Comparison of ENCODE assay signal across 13 cellular contexts in the genomic region with DNA sequence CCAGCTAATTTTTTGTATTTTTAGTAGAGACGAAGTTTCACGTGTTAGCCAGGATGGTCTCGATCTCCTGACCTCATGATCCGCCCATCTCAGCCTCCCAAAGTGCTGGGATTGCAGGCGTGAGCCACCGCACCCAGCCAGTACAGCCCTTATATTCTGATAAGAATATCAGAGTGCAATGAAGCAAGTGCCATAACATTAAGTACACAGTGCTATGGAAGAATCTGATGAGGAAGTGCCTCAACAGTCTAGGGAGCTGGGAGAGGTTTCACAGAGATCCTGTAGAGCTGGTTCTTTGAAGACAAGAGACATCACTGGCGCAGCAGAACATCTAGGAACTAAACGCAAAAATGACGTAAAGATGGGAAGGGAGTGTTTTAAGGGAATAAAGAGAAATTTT. TPM values are rescaled to one million over a fixed set of nuclear protein-coding genes. Genes with fewer than 3 reads are reported as not detected.
DNase-seq lines count a peak whose midpoint lies in the region; ATAC-seq, FAIRE-seq and TF ChIP-seq lines count a peak whose summit lies in the region.
"Had no signal": no experiment of that assay in that cellular context is flagged by ENCODE, and none has a peak within 500 bp of the region (broad histone marks: within the 10 kb centered on the region; RNA-seq: fewer than 3 reads in every experiment).

No MANE protein-coding gene starts in this region.

- H4K20me1 ChIP-seq in PC-9 (ENCODE audit: insufficient read depth) = 0 out of 2 replicates have a peak, but pooled peaks cover 9% of the 10 kb centered on the region
- no peaks in the 10 kb centered on the region for H4K20me1 ChIP-seq in endothelial cell of umbilical vein (replicated peaks; ENCODE audit: control insufficient read depth, extremely low read depth, insufficient read depth, low read length)

- H3K4me3 ChIP-seq in PC-9 (no peak overlapping the region), endothelial cell of umbilical vein (replicated peaks in 1 of 3; ENCODE audit: insufficient read depth in 1 of 3, low read depth in 1 of 3, low read length in 3 of 3) (no peak overlapping the region), small intestine (ENCODE audit: low read depth in 1 of 2, low read length in 2 of 2) (no peak overlapping the region)

- no peak for FAIRE-seq in endothelial cell of umbilical vein (lab: Jason Lieb, UNC)
- FAIRE-seq in small intestine (lab: Jason Lieb, UNC) = no peak
- FAIRE-seq: A549, pancreas had no signal

- BruUV-seq in PC-9 (replicated peaks; lab: Mats Ljungman, UMichigan) (no TSS peak), endothelial cell of umbilical vein (replicated peaks; lab: Mats Ljungman, UMichigan) (no TSS peak)

- peaks cover 44% of the 10 kb centered on the region for H3K36me3 Mint-ChIP-seq in T-helper 2 cell treated with Interferon-gamma antibody and Interleukin-4, amounts not matched to agents 5 μg/mL and 100 μg/mL, for 36 hours (ENCODE audit: low read depth)

- 29 to 75% (median 55%) methylated on average over 9 of the region's 9 CpGs for WGBS in small intestine, 3 donors

- CTCF ChIA-PET in PC-9 (lab: Charles Lee) (interaction anchor here (0.5 to 0.6 kb wide), 2 partner anchors 64 to 323 kb away, joined by 3 read pairs; no protein-coding TSS in a partner anchor), endothelial cell of umbilical vein (lab: Charles Lee) (interaction anchor here (0.7 to 1.5 kb wide), 2 partner anchors 10 to 11 kb away, joined by 4 read pairs; no protein-coding TSS in a partner anchor)

- no peaks in the 10 kb centered on the region for H3K27me3 Mint-ChIP-seq in T-helper 2 cell treated with Interferon-gamma antibody and Interleukin-4, amounts not matched to agents 5 μg/mL and 100 μg/mL, for 36 hours (ENCODE audit: low read depth)

- H3K4me3 Mint-ChIP-seq in T-helper 2 cell treated with Interferon-gamma antibody and Interleukin-4, amounts not matched to agents 5 μg/mL and 100 μg/mL, for 36 hours = peak overlapping the region; percentile 95

- H3K27ac ChIP-seq in PC-9 (no peak overlapping the region), endothelial cell of umbilical vein (ENCODE audit: insufficient read depth, low read depth, low read length) (no peak overlapping the region), small intestine (ENCODE audit: low read depth in 1 of 2, low read length in 1 of 2) (peak overlapping the region; percentile 8 to 65)
- H3K27ac ChIP-seq: A549, pancreas had no signal

- ATAC-seq in GM19328 (IDR thresholded peaks at IDR 0.05; ENCODE audit: unreplicated experiment) = no peak
- ATAC-seq: A549, pancreas had no signal

- no peaks in the 10 kb centered on the region for H3K9me1 ChIP-seq in endothelial cell of umbilical vein (replicated peaks; ENCODE audit: control insufficient read depth, extremely low read depth, insufficient read depth, low read length)

- peaks cover 30% of the 10 kb centered on the region for H3K36me3 ChIP-seq in PC-9 (ENCODE audit: low read depth)
- H3K36me3 ChIP-seq in endothelial cell of umbilical vein (ENCODE audit: control insufficient read depth in 2 of 2, extremely low read depth in 1 of 2, insufficient read depth in 2 of 2, low read length in 2 of 2) = peaks cover 18% of the 10 kb centered on the region in 2 experiments
- H3K36me3 ChIP-seq in small intestine (ENCODE audit: control insufficient read depth in 2 of 2, insufficient read depth in 2 of 2, low read length in 2 of 2) = peaks cover 4 to 20% of the 10 kb centered on the region in 2 donors

- H3K79me2 ChIP-seq in PC-9 (ENCODE audit: low read depth) = peaks cover 40% of the 10 kb centered on the region
- peaks cover 41% of the 10 kb centered on the region for H3K79me2 ChIP-seq in endothelial cell of umbilical vein (ENCODE audit: control insufficient read depth, insufficient read depth, low read length)

- peaks cover 17% of the 10 kb centered on the region for H3K4me1 ChIP-seq in PC-9 (replicated peaks; ENCODE audit: insufficient read depth)
- H3K4me1 ChIP-seq in endothelial cell of umbilical vein (ENCODE audit: control insufficient read depth, extremely low read depth, insufficient read depth, low read length) = peaks cover 14% of the 10 kb centered on the region
- H3K4me1 ChIP-seq in small intestine (ENCODE audit: control insufficient read depth in 2 of 2, insufficient read depth in 1 of 2, low read depth in 1 of 2, low read length in 1 of 2) = peaks cover 4 to 21% of the 10 kb centered on the region in 2 donors

- intact Hi-C loops in PC-9 (cut with micrococcal nuclease; ENCODE audit: unreplicated experiment) (no loop called here), endothelial cell of umbilical vein (cut with micrococcal nuclease) (no loop called here)

- dilution Hi-C loops in endothelial cell of umbilical vein (cut with MboI; ENCODE audit: extremely low pct_ligation_motif_present, low sequenced_read_pairs) = no loop called here

- no peaks in the 10 kb centered on the region for H3K27me3 ChIP-seq in PC-9 (ENCODE audit: insufficient read depth, low read depth)
- H3K27me3 ChIP-seq in endothelial cell of umbilical vein (ENCODE audit: control insufficient read depth in 2 of 2, insufficient read depth in 2 of 2, low read length in 2 of 2) = no peaks in the 10 kb centered on the region
- H3K27me3 ChIP-seq in small intestine (ENCODE audit: control insufficient read depth in 2 of 2, insufficient read depth in 2 of 2, low read length in 2 of 2) = no peaks in the 10 kb centered on the region
- H3K27me3 ChIP-seq: pancreas had no signal

- no peak for DNase-seq in T-helper 2 cell treated with Interferon-gamma antibody and Interleukin-4, amounts not matched to agents 5 μg/mL and 100 μg/mL, for 36 hours (ENCODE audit: low spot score)
- no peak for DNase-seq in T-helper 2 cell
- DNase-seq in PC-9 = no peak
- DNase-seq in endothelial cell of umbilical vein (ENCODE audit: low read depth, low spot score) = no peak
- peak; percentile 91 for DNase-seq in small intestine
- DNase-seq in erythroblast (lab: John Stamatoyannopoulos, UW) = no peak
- no peak for DNase-seq in T-helper 9 cell
- DNase-seq: pancreas, Right ventricle myocardium superior had no signal

- POLR2A ChIA-PET in PC-9 (lab: Charles Lee; ENCODE audit: unreplicated experiment) = no interaction called here
- POLR2A ChIA-PET in endothelial cell of umbilical vein (lab: Charles Lee) = no interaction called here

- no peaks in the 10 kb centered on the region for H3K9me3 Mint-ChIP-seq in T-helper 2 cell treated with Interferon-gamma antibody and Interleukin-4, amounts not matched to agents 5 μg/mL and 100 μg/mL, for 36 hours

- peak overlapping the region; percentile 52 for H3K27ac Mint-ChIP-seq in T-helper 2 cell treated with Interferon-gamma antibody and Interleukin-4, amounts not matched to agents 5 μg/mL and 100 μg/mL, for 36 hours

- H2AFZ ChIP-seq in PC-9 (no peak overlapping the region), endothelial cell of umbilical vein (ENCODE audit: low read depth, low read length) (no peak overlapping the region)

- H3F3A ChIP-seq in PC-9 (ENCODE audit: insufficient read depth, low read depth) = no peaks in the 10 kb centered on the region; the same call in 1 of the 2 replicates

- no peaks in the 10 kb centered on the region for H3K9me2 ChIP-seq in PC-9 (ENCODE audit: insufficient read depth)

- TF ChIP-seq CTCF in PC-9 (conservative IDR thresholded peaks at IDR 0.05) = no peak
- no peak for TF ChIP-seq CTCF in endothelial cell of umbilical vein (IDR thresholded peaks at IDR 0.05; ENCODE audit: extremely low read depth in 1 of 2, insufficient read depth in 1 of 2, low read depth in 1 of 2, low read length in 2 of 2)

- H3K9me3 ChIP-seq in PC-9 (ENCODE audit: insufficient read depth, low read depth) (no peaks in the 10 kb centered on the region), endothelial cell of umbilical vein (replicated peaks; ENCODE audit: control insufficient read depth, insufficient read depth, low read length) (no peaks in the 10 kb centered on the region), small intestine (ENCODE audit: control insufficient read depth, low read depth) (no peaks in the 10 kb centered on the region)
- H3K9me3 ChIP-seq: A549, pancreas had no signal

- H3K9ac ChIP-seq in endothelial cell of umbilical vein (replicated peaks; ENCODE audit: extremely low read depth, insufficient read depth, low read length) = no peak overlapping the region

- TF ChIP-seq POLR2A in endothelial cell of umbilical vein (IDR thresholded peaks at IDR 0.05; ENCODE audit: low read depth, low read length) (no peak), erythroblast (IDR thresholded peaks at IDR 0.05; ENCODE audit: low read length) (no peak)

- peaks cover 49% of the 10 kb centered on the region for H3K4me1 Mint-ChIP-seq in T-helper 2 cell treated with Interferon-gamma antibody and Interleukin-4, amounts not matched to agents 5 μg/mL and 100 μg/mL, for 36 hours (ENCODE audit: low read depth)

- H3K4me2 ChIP-seq in PC-9 = peak overlapping the region; percentile 80
- H3K4me2 ChIP-seq in endothelial cell of umbilical vein (ENCODE audit: insufficient read depth, low read length) = peak overlapping the region; percentile 33

RNA-seq across cellular contexts. Expression of a gene that starts 2.1 kb away (rescaled TPM):
- total RNA-seq in PC-9 (2021) (75.9 and 76.5 TPM in 2 replicates), endothelial cell of umbilical vein (97.4 and 98.7 TPM in 2 replicates)
- polyA plus RNA-seq in endothelial cell of umbilical vein (85.2 and 100 TPM in 2 replicates), small intestine (100 to 1,000 TPM; 104 to 206 (median 141) TPM)
- polyA plus RNA-seq in endothelial cell of umbilical vein (2011; cell fraction: cytosol; rRNA removed) = 121 and 141 TPM in 2 replicates
- 102 and 139 TPM in 2 replicates for polyA plus RNA-seq in endothelial cell of umbilical vein (2011; cell fraction: nucleus; rRNA removed)
- 80.4 and 111 TPM in 2 replicates for polyA plus RNA-seq in endothelial cell of umbilical vein (2012)
- polyA minus RNA-seq in endothelial cell of umbilical vein = 129 and 130 TPM in 2 replicates
- polyA minus RNA-seq in endothelial cell of umbilical vein (2011; cell fraction: cytosol; rRNA and poly(A)+ RNA removed) = 28.2 TPM
- polyA minus RNA-seq in endothelial cell of umbilical vein (2011; cell fraction: nucleus; rRNA and poly(A)+ RNA removed) = 36.4 and 52.2 TPM in 2 replicates

RNA-seq across cellular contexts. Expression of a gene that starts 52.3 kb away (rescaled TPM):
- total RNA-seq in PC-9 (2021) (not detected in 2 replicates), endothelial cell of umbilical vein (not detected in 2 replicates)
- polyA plus RNA-seq in endothelial cell of umbilical vein (not detected in 2 replicates), small intestine (not detected)
- not detected in 2 replicates for polyA plus RNA-seq in endothelial cell of umbilical vein (2011; cell fraction: cytosol; rRNA removed)
- polyA plus RNA-seq in endothelial cell of umbilical vein (2011; cell fraction: nucleus; rRNA removed) = not detected in 2 replicates
- not detected in 2 replicates for polyA plus RNA-seq in endothelial cell of umbilical vein (2012)
- polyA minus RNA-seq in endothelial cell of umbilical vein = not detected in 2 replicates
- polyA minus RNA-seq in endothelial cell of umbilical vein (2011; cell fraction: cytosol; rRNA and poly(A)+ RNA removed) = not detected
- polyA minus RNA-seq in endothelial cell of umbilical vein (2011; cell fraction: nucleus; rRNA and poly(A)+ RNA removed) = not detected in 2 replicates
- total RNA-seq: fibroblast of lung, pancreas, Right ventricle myocardium superior, urinary bladder had no signal
- polyA plus RNA-seq: A549, fibroblast of lung, urinary bladder had no signal

RNA-seq across cellular contexts. Expression of a gene that starts 54.3 kb away (rescaled TPM):
- not detected in 2 replicates for total RNA-seq in PC-9 (2021)
- not detected in 2 replicates for total RNA-seq in endothelial cell of umbilical vein
- polyA plus RNA-seq in endothelial cell of umbilical vein = not detected in 2 replicates
- polyA plus RNA-seq in endothelial cell of umbilical vein (2011; cell fraction: cytosol; rRNA removed) = not detected in 2 replicates
- 0.08 TPM in 1 of 2 replicates, not detected in the other for polyA plus RNA-seq in endothelial cell of umbilical vein (2011; cell fraction: nucleus; rRNA removed)
- not detected in 2 replicates for polyA plus RNA-seq in endothelial cell of umbilical vein (2012)
- not detected in 2 replicates for polyA minus RNA-seq in endothelial cell of umbilical vein
- polyA minus RNA-seq in endothelial cell of umbilical vein (2011; cell fraction: cytosol; rRNA and poly(A)+ RNA removed) = not detected
- not detected in 2 replicates for polyA minus RNA-seq in endothelial cell of umbilical vein (2011; cell fraction: nucleus; rRNA and poly(A)+ RNA removed)
- polyA plus RNA-seq in small intestine = not detected
- total RNA-seq: fibroblast of lung, Right ventricle myocardium superior, urinary bladder had no signal
- polyA plus RNA-seq: A549, fibroblast of lung, urinary bladder had no signal

Comparison
In these comparisons a context has a peak if more than half of its experiments do, and no peak if none do; other contexts are left out.
1. H3K27ac ChIP-seq: peak in small intestine (2 of 2); none in PC-9 (single experiment) and endothelial cell of umbilical vein (single experiment).